ENCODE assay signal across 1 cellular context in the genomic region with DNA sequence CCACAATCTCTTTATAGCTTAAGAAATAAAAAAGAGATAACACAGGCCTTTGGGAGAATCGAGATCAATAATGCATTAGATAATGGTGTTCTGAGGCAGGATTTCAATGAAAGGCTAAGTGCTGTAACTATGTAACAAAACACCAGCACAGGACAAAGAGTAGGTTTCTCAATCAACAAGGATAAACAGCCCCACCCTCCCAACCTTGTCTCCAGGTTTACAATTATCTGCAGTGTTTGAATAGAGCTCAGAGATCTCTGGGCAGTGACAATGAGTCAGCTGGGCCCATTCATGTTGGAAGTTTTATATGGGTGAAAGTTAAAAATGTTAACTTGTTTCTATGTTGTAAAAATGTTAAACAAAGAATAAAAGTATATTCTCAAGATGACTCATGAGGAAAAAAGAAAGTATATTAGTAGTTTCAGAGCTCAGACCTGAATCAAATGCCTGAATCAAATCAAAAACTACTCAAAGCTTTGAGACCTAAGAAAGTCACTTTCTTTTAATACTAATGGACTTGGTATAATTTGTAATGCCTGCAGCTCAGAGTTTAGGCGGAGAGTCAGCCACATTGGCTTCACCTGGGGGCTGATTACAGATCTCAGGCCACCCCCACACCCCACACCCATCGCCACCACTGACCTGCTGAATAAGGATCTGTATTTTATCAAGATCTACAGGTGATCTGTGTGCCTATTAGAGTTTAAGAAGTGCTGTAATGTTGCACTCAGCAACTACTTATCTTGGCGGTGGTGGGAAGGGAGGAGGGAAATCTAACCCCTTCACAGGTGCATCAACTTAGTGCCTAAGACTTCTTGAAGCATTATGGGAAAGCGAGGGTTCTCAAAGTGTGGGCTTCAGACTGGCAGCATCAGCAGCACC.
TF ChIP-seq lines count a peak whose summit lies in the region.

No MANE protein-coding gene starts in this region.

TF ChIP-seq in HepG2, 621 proteins besides CTCF, POLR2A, EP300 and RAD21 (continued from another document and continues in another):
- TF ChIP-seq, protein P1, sequence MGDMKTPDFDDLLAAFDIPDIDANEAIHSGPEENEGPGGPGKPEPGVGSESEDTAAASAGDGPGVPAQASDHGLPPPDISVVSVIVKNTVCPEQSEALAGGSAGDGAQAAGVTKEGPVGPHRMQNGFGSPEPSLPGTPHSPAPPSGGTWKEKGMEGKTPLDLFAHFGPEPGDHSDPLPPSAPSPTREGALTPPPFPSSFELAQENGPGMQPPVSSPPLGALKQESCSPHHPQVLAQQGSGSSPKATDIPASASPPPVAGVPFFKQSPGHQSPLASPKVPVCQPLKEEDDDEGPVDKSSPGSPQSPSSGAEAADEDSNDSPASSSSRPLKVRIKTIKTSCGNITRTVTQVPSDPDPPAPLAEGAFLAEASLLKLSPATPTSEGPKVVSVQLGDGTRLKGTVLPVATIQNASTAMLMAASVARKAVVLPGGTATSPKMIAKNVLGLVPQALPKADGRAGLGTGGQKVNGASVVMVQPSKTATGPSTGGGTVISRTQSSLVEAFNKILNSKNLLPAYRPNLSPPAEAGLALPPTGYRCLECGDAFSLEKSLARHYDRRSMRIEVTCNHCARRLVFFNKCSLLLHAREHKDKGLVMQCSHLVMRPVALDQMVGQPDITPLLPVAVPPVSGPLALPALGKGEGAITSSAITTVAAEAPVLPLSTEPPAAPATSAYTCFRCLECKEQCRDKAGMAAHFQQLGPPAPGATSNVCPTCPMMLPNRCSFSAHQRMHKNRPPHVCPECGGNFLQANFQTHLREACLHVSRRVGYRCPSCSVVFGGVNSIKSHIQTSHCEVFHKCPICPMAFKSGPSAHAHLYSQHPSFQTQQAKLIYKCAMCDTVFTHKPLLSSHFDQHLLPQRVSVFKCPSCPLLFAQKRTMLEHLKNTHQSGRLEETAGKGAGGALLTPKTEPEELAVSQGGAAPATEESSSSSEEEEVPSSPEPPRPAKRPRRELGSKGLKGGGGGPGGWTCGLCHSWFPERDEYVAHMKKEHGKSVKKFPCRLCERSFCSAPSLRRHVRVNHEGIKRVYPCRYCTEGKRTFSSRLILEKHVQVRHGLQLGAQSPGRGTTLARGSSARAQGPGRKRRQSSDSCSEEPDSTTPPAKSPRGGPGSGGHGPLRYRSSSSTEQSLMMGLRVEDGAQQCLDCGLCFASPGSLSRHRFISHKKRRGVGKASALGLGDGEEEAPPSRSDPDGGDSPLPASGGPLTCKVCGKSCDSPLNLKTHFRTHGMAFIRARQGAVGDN (CRISPR knock-in tag; IDR thresholded peaks at IDR 0.05), result no peak
- TF ChIP-seq HIVEP1 (CRISPR knock-in tag; IDR thresholded peaks at IDR 0.05) (no peak), TAF15 (IDR thresholded peaks at IDR 0.05; ENCODE audit: low read depth, low read length, poor library complexity, severe bottlenecking) (no peak), RFX1 (IDR thresholded peaks at IDR 0.05) (peak; percentile 72), TARDBP (CRISPR knock-in tag; IDR thresholded peaks at IDR 0.05) (peak; percentile 25; the same call in 1 of the 2 replicates), HDAC2 (CRISPR knock-in tag; IDR thresholded peaks at IDR 0.05) (peak; percentile 95), RBAK (CRISPR knock-in tag; IDR thresholded peaks at IDR 0.05) (no peak), LCORL (IDR thresholded peaks at IDR 0.05) (peak; percentile 50; the same call in 1 of the 2 replicates), LCORL (CRISPR knock-in tag; IDR thresholded peaks at IDR 0.05) (peak; percentile 69), ZMYM4 (CRISPR knock-in tag; IDR thresholded peaks at IDR 0.05) (peak; percentile 34; the same call in 1 of the 2 replicates), ZNF543 (CRISPR knock-in tag; IDR thresholded peaks at IDR 0.05) (no peak), HDAC1 (CRISPR knock-in tag; IDR thresholded peaks at IDR 0.05) (peak; percentile 78; the same call in 1 of the 2 replicates), XBP1 (CRISPR knock-in tag; IDR thresholded peaks at IDR 0.05) (no peak), ZNF263 (CRISPR knock-in tag; IDR thresholded peaks at IDR 0.05) (no peak), SNAI1 (CRISPR knock-in tag; IDR thresholded peaks at IDR 0.05; ENCODE audit: borderline replicate concordance) (no peak), ZNF615 (CRISPR knock-in tag; IDR thresholded peaks at IDR 0.05; ENCODE audit: borderline replicate concordance) (no peak), RFXAP (CRISPR knock-in tag; IDR thresholded peaks at IDR 0.05; ENCODE audit: borderline replicate concordance) (no peak), NCOA2 (CRISPR knock-in tag; IDR thresholded peaks at IDR 0.05) (peak; percentile 95), ZNF30 (CRISPR knock-in tag; IDR thresholded peaks at IDR 0.05) (no peak), DMAP1 (CRISPR knock-in tag; IDR thresholded peaks at IDR 0.05) (peak; percentile 68; the same call in 1 of the 2 replicates), MEF2D (CRISPR knock-in tag; IDR thresholded peaks at IDR 0.05) (peak; percentile 23; the same call in 1 of the 2 replicates), GLI4 (CRISPR knock-in tag; IDR thresholded peaks at IDR 0.05; ENCODE audit: borderline replicate concordance) (no peak)
- TF ChIP-seq, protein P2, sequence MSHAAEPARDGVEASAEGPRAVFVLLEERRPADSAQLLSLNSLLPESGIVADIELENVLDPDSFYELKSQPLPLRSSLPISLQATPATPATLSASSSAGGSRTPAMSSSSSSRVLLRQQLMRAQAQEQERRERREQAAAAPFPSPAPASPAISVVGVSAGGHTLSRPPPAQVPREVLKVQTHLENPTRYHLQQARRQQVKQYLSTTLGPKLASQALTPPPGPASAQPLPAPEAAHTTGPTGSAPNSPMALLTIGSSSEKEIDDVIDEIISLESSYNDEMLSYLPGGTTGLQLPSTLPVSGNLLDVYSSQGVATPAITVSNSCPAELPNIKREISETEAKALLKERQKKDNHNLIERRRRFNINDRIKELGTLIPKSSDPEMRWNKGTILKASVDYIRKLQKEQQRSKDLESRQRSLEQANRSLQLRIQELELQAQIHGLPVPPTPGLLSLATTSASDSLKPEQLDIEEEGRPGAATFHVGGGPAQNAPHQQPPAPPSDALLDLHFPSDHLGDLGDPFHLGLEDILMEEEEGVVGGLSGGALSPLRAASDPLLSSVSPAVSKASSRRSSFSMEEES (CRISPR knock-in tag; IDR thresholded peaks at IDR 0.05), result peak; percentile 81
- TF ChIP-seq, protein P3, sequence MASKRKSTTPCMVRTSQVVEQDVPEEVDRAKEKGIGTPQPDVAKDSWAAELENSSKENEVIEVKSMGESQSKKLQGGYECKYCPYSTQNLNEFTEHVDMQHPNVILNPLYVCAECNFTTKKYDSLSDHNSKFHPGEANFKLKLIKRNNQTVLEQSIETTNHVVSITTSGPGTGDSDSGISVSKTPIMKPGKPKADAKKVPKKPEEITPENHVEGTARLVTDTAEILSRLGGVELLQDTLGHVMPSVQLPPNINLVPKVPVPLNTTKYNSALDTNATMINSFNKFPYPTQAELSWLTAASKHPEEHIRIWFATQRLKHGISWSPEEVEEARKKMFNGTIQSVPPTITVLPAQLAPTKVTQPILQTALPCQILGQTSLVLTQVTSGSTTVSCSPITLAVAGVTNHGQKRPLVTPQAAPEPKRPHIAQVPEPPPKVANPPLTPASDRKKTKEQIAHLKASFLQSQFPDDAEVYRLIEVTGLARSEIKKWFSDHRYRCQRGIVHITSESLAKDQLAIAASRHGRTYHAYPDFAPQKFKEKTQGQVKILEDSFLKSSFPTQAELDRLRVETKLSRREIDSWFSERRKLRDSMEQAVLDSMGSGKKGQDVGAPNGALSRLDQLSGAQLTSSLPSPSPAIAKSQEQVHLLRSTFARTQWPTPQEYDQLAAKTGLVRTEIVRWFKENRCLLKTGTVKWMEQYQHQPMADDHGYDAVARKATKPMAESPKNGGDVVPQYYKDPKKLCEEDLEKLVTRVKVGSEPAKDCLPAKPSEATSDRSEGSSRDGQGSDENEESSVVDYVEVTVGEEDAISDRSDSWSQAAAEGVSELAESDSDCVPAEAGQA (IDR thresholded peaks at IDR 0.05; ENCODE audit: low read depth), result peak; percentile 59; the same call in 1 of the 2 replicates
- TF ChIP-seq, protein P3 (CRISPR knock-in tag; IDR thresholded peaks at IDR 0.05; ENCODE audit: borderline replicate concordance), result no peak
- TF ChIP-seq, protein P4, sequence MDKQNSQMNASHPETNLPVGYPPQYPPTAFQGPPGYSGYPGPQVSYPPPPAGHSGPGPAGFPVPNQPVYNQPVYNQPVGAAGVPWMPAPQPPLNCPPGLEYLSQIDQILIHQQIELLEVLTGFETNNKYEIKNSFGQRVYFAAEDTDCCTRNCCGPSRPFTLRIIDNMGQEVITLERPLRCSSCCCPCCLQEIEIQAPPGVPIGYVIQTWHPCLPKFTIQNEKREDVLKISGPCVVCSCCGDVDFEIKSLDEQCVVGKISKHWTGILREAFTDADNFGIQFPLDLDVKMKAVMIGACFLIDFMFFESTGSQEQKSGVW (CRISPR knock-in tag; IDR thresholded peaks at IDR 0.05; ENCODE audit: borderline replicate concordance), result no peak; the same call in 1 of the 2 replicates
- TF ChIP-seq, protein P5, sequence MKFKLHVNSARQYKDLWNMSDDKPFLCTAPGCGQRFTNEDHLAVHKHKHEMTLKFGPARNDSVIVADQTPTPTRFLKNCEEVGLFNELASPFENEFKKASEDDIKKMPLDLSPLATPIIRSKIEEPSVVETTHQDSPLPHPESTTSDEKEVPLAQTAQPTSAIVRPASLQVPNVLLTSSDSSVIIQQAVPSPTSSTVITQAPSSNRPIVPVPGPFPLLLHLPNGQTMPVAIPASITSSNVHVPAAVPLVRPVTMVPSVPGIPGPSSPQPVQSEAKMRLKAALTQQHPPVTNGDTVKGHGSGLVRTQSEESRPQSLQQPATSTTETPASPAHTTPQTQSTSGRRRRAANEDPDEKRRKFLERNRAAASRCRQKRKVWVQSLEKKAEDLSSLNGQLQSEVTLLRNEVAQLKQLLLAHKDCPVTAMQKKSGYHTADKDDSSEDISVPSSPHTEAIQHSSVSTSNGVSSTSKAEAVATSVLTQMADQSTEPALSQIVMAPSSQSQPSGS (CRISPR knock-in tag; IDR thresholded peaks at IDR 0.05), result peak; percentile 81
- TF ChIP-seq, protein P6, sequence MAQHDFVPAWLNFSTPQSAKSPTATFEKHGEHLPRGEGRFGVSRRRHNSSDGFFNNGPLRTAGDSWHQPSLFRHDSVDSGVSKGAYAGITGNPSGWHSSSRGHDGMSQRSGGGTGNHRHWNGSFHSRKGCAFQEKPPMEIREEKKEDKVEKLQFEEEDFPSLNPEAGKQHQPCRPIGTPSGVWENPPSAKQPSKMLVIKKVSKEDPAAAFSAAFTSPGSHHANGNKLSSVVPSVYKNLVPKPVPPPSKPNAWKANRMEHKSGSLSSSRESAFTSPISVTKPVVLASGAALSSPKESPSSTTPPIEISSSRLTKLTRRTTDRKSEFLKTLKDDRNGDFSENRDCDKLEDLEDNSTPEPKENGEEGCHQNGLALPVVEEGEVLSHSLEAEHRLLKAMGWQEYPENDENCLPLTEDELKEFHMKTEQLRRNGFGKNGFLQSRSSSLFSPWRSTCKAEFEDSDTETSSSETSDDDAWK (CRISPR knock-in tag; IDR thresholded peaks at IDR 0.05), result no peak
- TF ChIP-seq, protein P7, sequence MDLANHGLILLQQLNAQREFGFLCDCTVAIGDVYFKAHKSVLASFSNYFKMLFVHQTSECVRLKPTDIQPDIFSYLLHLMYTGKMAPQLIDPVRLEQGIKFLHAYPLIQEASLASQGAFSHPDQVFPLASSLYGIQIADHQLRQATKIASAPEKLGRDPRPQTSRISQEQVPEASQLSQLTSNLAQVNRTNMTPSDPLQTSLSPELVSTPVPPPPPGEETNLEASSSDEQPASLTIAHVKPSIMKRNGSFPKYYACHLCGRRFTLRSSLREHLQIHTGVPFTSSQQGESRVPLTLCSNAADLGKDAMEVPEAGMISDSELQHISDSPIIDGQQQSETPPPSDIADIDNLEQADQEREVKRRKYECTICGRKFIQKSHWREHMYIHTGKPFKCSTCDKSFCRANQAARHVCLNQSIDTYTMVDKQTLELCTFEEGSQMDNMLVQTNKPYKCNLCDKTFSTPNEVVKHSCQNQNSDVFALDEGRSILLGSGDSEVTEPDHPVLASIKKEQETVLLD (CRISPR knock-in tag; IDR thresholded peaks at IDR 0.05; ENCODE audit: low read depth), result no peak
- TF ChIP-seq, protein P8, sequence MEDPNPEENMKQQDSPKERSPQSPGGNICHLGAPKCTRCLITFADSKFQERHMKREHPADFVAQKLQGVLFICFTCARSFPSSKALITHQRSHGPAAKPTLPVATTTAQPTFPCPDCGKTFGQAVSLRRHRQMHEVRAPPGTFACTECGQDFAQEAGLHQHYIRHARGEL (CRISPR knock-in tag; IDR thresholded peaks at IDR 0.05), result no peak
- TF ChIP-seq, protein P9, sequence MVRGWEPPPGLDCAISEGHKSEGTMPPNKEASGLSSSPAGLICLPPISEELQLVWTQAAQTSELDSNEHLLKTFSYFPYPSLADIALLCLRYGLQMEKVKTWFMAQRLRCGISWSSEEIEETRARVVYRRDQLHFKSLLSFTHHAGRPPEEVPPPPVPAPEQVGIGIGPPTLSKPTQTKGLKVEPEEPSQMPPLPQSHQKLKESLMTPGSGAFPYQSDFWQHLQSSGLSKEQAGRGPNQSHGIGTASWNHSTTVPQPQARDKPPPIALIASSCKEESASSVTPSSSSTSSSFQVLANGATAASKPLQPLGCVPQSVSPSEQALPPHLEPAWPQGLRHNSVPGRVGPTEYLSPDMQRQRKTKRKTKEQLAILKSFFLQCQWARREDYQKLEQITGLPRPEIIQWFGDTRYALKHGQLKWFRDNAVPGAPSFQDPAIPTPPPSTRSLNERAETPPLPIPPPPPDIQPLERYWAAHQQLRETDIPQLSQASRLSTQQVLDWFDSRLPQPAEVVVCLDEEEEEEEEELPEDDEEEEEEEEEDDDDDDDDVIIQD (CRISPR knock-in tag; IDR thresholded peaks at IDR 0.05; ENCODE audit: low read depth), result peak; percentile 84
- TF ChIP-seq, protein P10, sequence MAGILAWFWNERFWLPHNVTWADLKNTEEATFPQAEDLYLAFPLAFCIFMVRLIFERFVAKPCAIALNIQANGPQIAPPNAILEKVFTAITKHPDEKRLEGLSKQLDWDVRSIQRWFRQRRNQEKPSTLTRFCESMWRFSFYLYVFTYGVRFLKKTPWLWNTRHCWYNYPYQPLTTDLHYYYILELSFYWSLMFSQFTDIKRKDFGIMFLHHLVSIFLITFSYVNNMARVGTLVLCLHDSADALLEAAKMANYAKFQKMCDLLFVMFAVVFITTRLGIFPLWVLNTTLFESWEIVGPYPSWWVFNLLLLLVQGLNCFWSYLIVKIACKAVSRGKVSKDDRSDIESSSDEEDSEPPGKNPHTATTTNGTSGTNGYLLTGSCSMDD (CRISPR knock-in tag; IDR thresholded peaks at IDR 0.05), result no peak
